In the genomic region with DNA sequence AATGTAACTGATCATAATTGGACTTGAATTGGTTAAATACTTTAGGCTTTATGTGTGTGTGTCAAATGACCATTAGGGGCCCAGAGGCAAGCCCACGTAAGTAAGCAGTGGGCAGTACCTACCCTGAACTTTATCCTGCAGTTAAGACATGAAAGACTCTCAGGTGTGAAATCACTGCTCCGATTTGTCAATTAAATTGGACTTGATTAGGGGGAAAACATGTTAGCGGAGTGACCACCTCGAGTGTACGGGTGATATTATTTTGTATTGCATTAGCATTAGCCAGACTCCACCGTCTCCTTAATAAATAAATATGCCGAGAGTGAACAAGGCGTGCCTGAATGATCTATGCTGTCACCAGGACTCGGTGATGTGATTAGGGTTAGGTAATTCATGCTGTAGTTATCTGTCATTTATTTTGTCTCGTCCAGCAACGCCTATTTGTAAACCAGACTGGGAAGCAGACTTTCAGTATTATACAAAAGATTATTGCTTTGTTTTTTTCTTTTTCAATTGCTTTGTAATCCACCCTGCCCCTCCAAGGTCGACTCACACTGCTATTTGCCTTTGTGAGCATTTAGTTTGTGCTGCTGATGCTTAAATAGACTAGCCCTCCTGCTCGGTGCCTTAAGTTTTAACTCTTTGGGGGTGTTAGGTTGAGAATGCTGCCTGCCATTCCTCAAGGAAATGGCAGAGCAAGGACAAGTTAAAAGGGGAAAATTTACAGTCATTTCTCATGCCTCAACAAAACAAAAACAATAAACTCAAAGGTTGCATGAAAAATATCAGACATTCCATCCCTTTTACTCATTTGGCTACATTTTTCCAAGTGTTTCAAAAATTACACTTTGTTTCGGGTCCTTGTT, we compare ENCODE assay signal across 10 cellular contexts. TPM values are rescaled to one million over a fixed set of nuclear protein-coding genes. Genes with fewer than 3 reads are reported as not detected.
DNase-seq lines count a peak whose midpoint lies in the region; ATAC-seq, FAIRE-seq and TF ChIP-seq lines count a peak whose summit lies in the region.
"Had no signal": no experiment of that assay in that cellular context is flagged by ENCODE, and none has a peak within 500 bp of the region (broad histone marks: within the 10 kb centered on the region; RNA-seq: fewer than 3 reads in every experiment).

No MANE protein-coding gene starts in this region.

- TF ChIP-seq CTCF in DOHH2 (IDR thresholded peaks at IDR 0.05; ENCODE audit: low read depth, low read length, poor library complexity, severe bottlenecking) = no peak
- TF ChIP-seq CTCF in endothelial cell of umbilical vein (IDR thresholded peaks at IDR 0.05; ENCODE audit: extremely low read depth in 1 of 2, insufficient read depth in 1 of 2, low read depth in 1 of 2, low read length in 2 of 2) = no peak
- no peak for TF ChIP-seq CTCF in pancreas (IDR thresholded peaks at IDR 0.05)

- H3K4me2 ChIP-seq in DOHH2 (ENCODE audit: low read length) (peak overlapping the region; percentile 78), endothelial cell of umbilical vein (ENCODE audit: insufficient read depth, low read length) (peak overlapping the region; percentile 84)

- peak; percentile 46 for TF ChIP-seq POLR2A in endothelial cell of umbilical vein (IDR thresholded peaks at IDR 0.05; ENCODE audit: low read depth, low read length)

- intact Hi-C loops in endothelial cell of umbilical vein (cut with micrococcal nuclease) (loop anchor here (1.0 to 10.0 kb wide), 7 partner anchors 42 to 1472 kb away; no protein-coding TSS in a partner anchor), pancreas (cut with DNase I) (no loop called here)

- peak overlapping the region; percentile 98 for H3K9ac ChIP-seq in endothelial cell of umbilical vein (replicated peaks; ENCODE audit: extremely low read depth, insufficient read depth, low read length)

- DNase-seq in NCI-H69 (lab: John Stamatoyannopoulos, UW) (peak; percentile 27), endothelial cell of umbilical vein (ENCODE audit: low read depth, low spot score) (peak; percentile 86), pancreas (no peak)
- DNase-seq: left cardiac atrium had no signal

- dilution Hi-C loops in endothelial cell of umbilical vein (cut with MboI; ENCODE audit: extremely low pct_ligation_motif_present, low sequenced_read_pairs) = no loop called here

- H3K9me3 ChIP-seq in DOHH2 (ENCODE audit: control insufficient read depth, insufficient read depth, low read length) (no peaks in the 10 kb centered on the region), endothelial cell of umbilical vein (replicated peaks; ENCODE audit: control insufficient read depth, insufficient read depth, low read length) (no peaks in the 10 kb centered on the region), pancreas (no peaks in the 10 kb centered on the region)

- H3K4me3 ChIP-seq in DOHH2 (ENCODE audit: low read length) (peak overlapping the region; percentile 77), endothelial cell of umbilical vein (replicated peaks in 1 of 3; ENCODE audit: insufficient read depth in 1 of 3, low read depth in 1 of 3, low read length in 3 of 3) (peak overlapping the region; percentile 58 to 94 (median 77)), pancreas (peak overlapping the region in 3 of 4 donors; percentile 20 to 41 (median 27))

- BruUV-seq in endothelial cell of umbilical vein (replicated peaks; lab: Mats Ljungman, UMichigan) = TSS peak; percentile 42

- H3K27ac ChIP-seq in DOHH2 (ENCODE audit: low read depth, low read length) (peak overlapping the region; percentile 58), endothelial cell of umbilical vein (ENCODE audit: insufficient read depth, low read depth, low read length) (peak overlapping the region; percentile 97), pancreas (peak overlapping the region in 2 of 4 donors; percentile 48 to 52)

- ATAC-seq in pancreas (peak in 1 of 4 donors; percentile 6), GM21576 (IDR thresholded peaks at IDR 0.05; ENCODE audit: unreplicated experiment) (no peak), GM18511 (IDR thresholded peaks at IDR 0.05; ENCODE audit: unreplicated experiment) (no peak), HG03095 (IDR thresholded peaks at IDR 0.05; ENCODE audit: unreplicated experiment) (no peak), GM19455 (IDR thresholded peaks at IDR 0.05; ENCODE audit: unreplicated experiment) (no peak)

- H2AFZ ChIP-seq in endothelial cell of umbilical vein (ENCODE audit: low read depth, low read length) = peak overlapping the region; percentile 22

- H3F3A ChIP-seq in DOHH2 (ENCODE audit: control insufficient read depth, insufficient read depth) = 0 out of 2 replicates have a peak, but pooled peaks cover 10% of the 10 kb centered on the region

- no peaks in the 10 kb centered on the region for H3K9me1 ChIP-seq in endothelial cell of umbilical vein (replicated peaks; ENCODE audit: control insufficient read depth, extremely low read depth, insufficient read depth, low read length)

- H3K36me3 ChIP-seq in DOHH2 (ENCODE audit: control insufficient read depth, low read length) (no peaks in the 10 kb centered on the region), endothelial cell of umbilical vein (ENCODE audit: control insufficient read depth in 2 of 2, extremely low read depth in 1 of 2, insufficient read depth in 2 of 2, low read length in 2 of 2) (no peaks in the 10 kb centered on the region), pancreas (no peaks in the 10 kb centered on the region)

- peaks cover 52% of the 10 kb centered on the region for H3K4me1 ChIP-seq in DOHH2 (ENCODE audit: control insufficient read depth, low read length)
- H3K4me1 ChIP-seq in endothelial cell of umbilical vein (ENCODE audit: control insufficient read depth, extremely low read depth, insufficient read depth, low read length) = peaks cover 46% of the 10 kb centered on the region
- H3K4me1 ChIP-seq in pancreas = peaks cover 0 to 12% (median 3%) of the 10 kb centered on the region in 3 donors

- H4K20me1 ChIP-seq in DOHH2 (ENCODE audit: control insufficient read depth, insufficient read depth, low read depth, low read length) (no peaks in the 10 kb centered on the region), endothelial cell of umbilical vein (replicated peaks; ENCODE audit: control insufficient read depth, extremely low read depth, insufficient read depth, low read length) (peaks cover 2% of the 10 kb centered on the region)

- 19 to 25% methylated on average over 14 of the region's 14 CpGs for WGBS in pancreas, 2 donors

- H3K79me2 ChIP-seq in DOHH2 (ENCODE audit: control insufficient read depth, low read length) = peaks cover 33% of the 10 kb centered on the region
- peaks cover 59% of the 10 kb centered on the region for H3K79me2 ChIP-seq in endothelial cell of umbilical vein (ENCODE audit: control insufficient read depth, insufficient read depth, low read length)

- no peaks in the 10 kb centered on the region for H3K9me2 ChIP-seq in DOHH2 (replicated peaks; ENCODE audit: control insufficient read depth, low read length)

- FAIRE-seq in endothelial cell of umbilical vein (lab: Jason Lieb, UNC) (no peak), pancreas (lab: Jason Lieb, UNC) (no peak)

- POLR2A ChIA-PET in endothelial cell of umbilical vein (lab: Charles Lee) = interaction anchor here (0.8 kb wide), 1 partner anchor 42 kb away, joined by 4 read pairs; no protein-coding TSS in a partner anchor

- CTCF ChIA-PET in endothelial cell of umbilical vein (lab: Charles Lee) = interaction anchor here (1.0 to 4.4 kb wide), 7 partner anchors 53 to 615 kb away, joined by 3 to 43 read pairs (median 7); no protein-coding TSS in a partner anchor

- H3K27me3 ChIP-seq in DOHH2 (ENCODE audit: control insufficient read depth, low read length) (no peaks in the 10 kb centered on the region), endothelial cell of umbilical vein (ENCODE audit: control insufficient read depth in 2 of 2, insufficient read depth in 2 of 2, low read length in 2 of 2) (no peaks in the 10 kb centered on the region), pancreas (peaks cover 0 to 11% (median 0%) of the 10 kb centered on the region in 4 donors)

TF ChIP-seq in endothelial cell of umbilical vein, 7 proteins besides CTCF, POLR2A, EP300 and RAD21:
- no peak for TF ChIP-seq GATA2 (IDR thresholded peaks at IDR 0.05; ENCODE audit: insufficient read depth, insufficient read length, low read depth, low read length)
- TF ChIP-seq, protein P1, sequence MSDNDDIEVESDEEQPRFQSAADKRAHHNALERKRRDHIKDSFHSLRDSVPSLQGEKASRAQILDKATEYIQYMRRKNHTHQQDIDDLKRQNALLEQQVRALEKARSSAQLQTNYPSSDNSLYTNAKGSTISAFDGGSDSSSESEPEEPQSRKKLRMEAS (IDR thresholded peaks at IDR 0.05; ENCODE audit: insufficient read depth, insufficient read length) = no peak
- TF ChIP-seq FOS (IDR thresholded peaks at IDR 0.05; ENCODE audit: borderline replicate concordance, insufficient read depth, low read length) = peak; percentile 30
- no peak for TF ChIP-seq EZH2 (IDR thresholded peaks at IDR 0.05; ENCODE audit: borderline replicate concordance, low read depth, low read length, severe bottlenecking)
- TF ChIP-seq JUN (IDR thresholded peaks at IDR 0.05; ENCODE audit: borderline replicate concordance, insufficient read depth, insufficient read length, low read depth) = no peak

RNA-seq across cellular contexts. Expression of a gene that starts 1.8 kb away (rescaled TPM):
- 37.3 and 42.3 TPM in 2 replicates for total RNA-seq in endothelial cell of umbilical vein
- polyA plus RNA-seq in endothelial cell of umbilical vein = 13.6 and 16.3 TPM in 2 replicates
- polyA plus RNA-seq in endothelial cell of umbilical vein (2011; cell fraction: cytosol; rRNA removed) = 11.4 and 11.9 TPM in 2 replicates
- polyA plus RNA-seq in endothelial cell of umbilical vein (2011; cell fraction: nucleus; rRNA removed) = 42.3 and 46.1 TPM in 2 replicates
- polyA plus RNA-seq in endothelial cell of umbilical vein (2012) = 8.2 and 10.2 TPM in 2 replicates
- polyA minus RNA-seq in endothelial cell of umbilical vein = 95.1 and 103 TPM in 2 replicates
- polyA minus RNA-seq in endothelial cell of umbilical vein (2011; cell fraction: cytosol; rRNA and poly(A)+ RNA removed) = 7.3 TPM
- polyA minus RNA-seq in endothelial cell of umbilical vein (2011; cell fraction: nucleus; rRNA and poly(A)+ RNA removed) = 142 and 159 TPM in 2 replicates
- total RNA-seq in pancreas = 1 to 10 TPM; 4.0 to 10.0 (median 7.3) TPM
- 1 to 10 TPM; 4.0 to 7.5 TPM for polyA plus RNA-seq in pancreas
- polyA plus RNA-seq: IgD-negative memory B cell had no signal

Comparison
In these comparisons a context has a peak if more than half of its experiments do, and no peak if none do; other contexts are left out.
1. H3K4me3 ChIP-seq: peak in every context shown above with its lines; median percentile 77 in DOHH2; 77 in endothelial cell of umbilical vein; 27 in pancreas.
2. DNase-seq: peak in NCI-H69 (single experiment) and endothelial cell of umbilical vein (single experiment); none in pancreas (0 of 6).